In genomic region chr1:164599272-164599671, GRCh38 we compare ENCODE assay signal across 12 cellular contexts. TPM values are rescaled to one million over a fixed set of nuclear protein-coding genes. Genes with fewer than 3 reads are reported as not detected.
"Had no signal": no experiment of that assay in that cellular context is flagged by ENCODE, and none has a peak within 500 bp of the region (broad histone marks: within the 10 kb centered on the region; RNA-seq: fewer than 3 reads in every experiment).

No MANE protein-coding gene starts in this region.

- H3K9me3 ChIP-seq: lower lobe of right lung, SJCRH30 had no signal

- H3K4me1 Mint-ChIP-seq: activated naive CD8-positive, alpha-beta T cell treated with anti-CD3 and anti-CD28 coated beads for 36 hours; naive thymus-derived CD8-positive, alpha-beta T cell had no signal

- H3K4me3 Mint-ChIP-seq: activated CD4-positive, alpha-beta memory T cell treated with anti-CD3 and anti-CD28 coated beads for 36 hours; activated naive CD8-positive, alpha-beta T cell treated with anti-CD3 and anti-CD28 coated beads for 36 hours; activated T-cell treated with anti-CD3 and anti-CD28 coated beads, Interleukin-2, amount 50 U/mL, for 4 hours; naive thymus-derived CD8-positive, alpha-beta T cell; stimulated activated naive CD8-positive, alpha-beta T cell treated with anti-CD3 and anti-CD28 coated beads, Interleukin-15, Interleukin-2, amounts not matched to agents 100 ng/mL and 50 ng/mL, for 24 hours had no signal

- H3K36me3 Mint-ChIP-seq: activated CD4-positive, alpha-beta memory T cell treated with anti-CD3 and anti-CD28 coated beads for 36 hours; activated naive CD8-positive, alpha-beta T cell treated with anti-CD3 and anti-CD28 coated beads for 36 hours; naive thymus-derived CD8-positive, alpha-beta T cell had no signal

- DNase-seq: activated CD4-positive, alpha-beta memory T cell treated with anti-CD3 and anti-CD28 coated beads for 36 hours; activated effector memory CD4-positive, alpha-beta T cell treated with anti-CD3 and anti-CD28 coated beads, Interleukin-2, amount 50 U/mL, for 16 hours; activated naive CD8-positive, alpha-beta T cell treated with anti-CD3 and anti-CD28 coated beads for 36 hours; activated T-cell treated with anti-CD3 and anti-CD28 coated beads, Interleukin-2, amount 50 U/mL, for 4 hours; effector memory CD4-positive, alpha-beta T cell; lower lobe of right lung; naive thymus-derived CD8-positive, alpha-beta T cell; SJCRH30; stimulated activated CD8-positive, alpha-beta memory T cell treated with anti-CD3 and anti-CD28 coated beads, Interleukin-4, amount 100 ng/mL, for 48 hours had no signal

- H3K36me3 ChIP-seq: lower lobe of right lung, SJCRH30 had no signal

- H3K27me3 ChIP-seq: SJCRH30 had no signal

- H3K27ac ChIP-seq: lower lobe of right lung, SJCRH30 had no signal

- H3K4me3 ChIP-seq: lower lobe of right lung, SJCRH30 had no signal

- H3K9me3 Mint-ChIP-seq: activated CD4-positive, alpha-beta memory T cell treated with anti-CD3 and anti-CD28 coated beads for 36 hours; activated naive CD8-positive, alpha-beta T cell treated with anti-CD3 and anti-CD28 coated beads for 36 hours; naive thymus-derived CD8-positive, alpha-beta T cell; stimulated activated naive CD8-positive, alpha-beta T cell treated with anti-CD3 and anti-CD28 coated beads, Interleukin-15, Interleukin-2, amounts not matched to agents 100 ng/mL and 50 ng/mL, for 24 hours had no signal

- H3K27me3 Mint-ChIP-seq: activated CD4-positive, alpha-beta memory T cell treated with anti-CD3 and anti-CD28 coated beads for 36 hours; stimulated activated naive CD8-positive, alpha-beta T cell treated with anti-CD3 and anti-CD28 coated beads, Interleukin-15, Interleukin-2, amounts not matched to agents 100 ng/mL and 50 ng/mL, for 24 hours had no signal

- H3K27ac Mint-ChIP-seq: activated CD4-positive, alpha-beta memory T cell treated with anti-CD3 and anti-CD28 coated beads for 36 hours; activated naive CD8-positive, alpha-beta T cell treated with anti-CD3 and anti-CD28 coated beads for 36 hours; naive thymus-derived CD8-positive, alpha-beta T cell; stimulated activated naive CD8-positive, alpha-beta T cell treated with anti-CD3 and anti-CD28 coated beads, Interleukin-15, Interleukin-2, amounts not matched to agents 100 ng/mL and 50 ng/mL, for 24 hours had no signal

- ATAC-seq: activated T-cell treated with anti-CD3 and anti-CD28 coated beads, Interleukin-2, amount 50 U/mL, for 4 hours; lower lobe of right lung; naive thymus-derived CD8-positive, alpha-beta T cell; sciatic nerve had no signal

RNA-seq across cellular contexts. Expression of gene PBX1, which starts 40.3 kb away (rescaled TPM):
- total RNA-seq: T-helper 2 cell treated with Interferon-gamma antibody and Interleukin-4, amounts not matched to agents 100 ng/mL and 5 ng/mL, for 36 hours had no signal
